In the genomic region with DNA sequence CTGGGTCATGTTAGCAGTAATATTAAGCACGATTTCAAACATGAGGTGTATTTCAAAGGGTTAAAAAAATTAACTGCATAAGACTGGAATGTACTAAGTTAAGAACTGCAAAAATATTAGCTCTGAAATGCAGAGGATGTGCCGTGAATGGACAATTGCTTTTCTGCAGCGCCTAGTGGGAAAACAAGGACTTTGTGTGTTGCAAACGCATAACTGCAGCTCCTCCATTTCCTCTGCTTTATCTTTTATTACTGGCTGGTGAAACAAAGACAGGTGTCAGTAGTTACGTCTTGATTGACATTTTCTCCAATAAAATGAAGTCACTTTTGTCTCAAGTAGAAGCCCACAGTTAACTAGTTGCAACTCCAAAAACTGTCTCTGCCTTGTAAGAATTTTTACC, we compare ENCODE assay signal across 2 cellular contexts.
TF ChIP-seq lines count a peak whose summit lies in the region.

No MANE protein-coding gene starts in this region.

TF ChIP-seq in liver, 16 proteins besides CTCF, POLR2A, EP300 and RAD21:
- peak; percentile 58 for TF ChIP-seq YY1 (IDR thresholded peaks at IDR 0.05)
- TF ChIP-seq, protein P1, sequence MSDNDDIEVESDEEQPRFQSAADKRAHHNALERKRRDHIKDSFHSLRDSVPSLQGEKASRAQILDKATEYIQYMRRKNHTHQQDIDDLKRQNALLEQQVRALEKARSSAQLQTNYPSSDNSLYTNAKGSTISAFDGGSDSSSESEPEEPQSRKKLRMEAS (IDR thresholded peaks at IDR 0.05): no peak

TF ChIP-seq in HepG2, 621 proteins besides CTCF, POLR2A, EP300 and RAD21:
- no peak for TF ChIP-seq ZNF460 (CRISPR knock-in tag; IDR thresholded peaks at IDR 0.05; ENCODE audit: borderline replicate concordance)
- TF ChIP-seq, protein P2, sequence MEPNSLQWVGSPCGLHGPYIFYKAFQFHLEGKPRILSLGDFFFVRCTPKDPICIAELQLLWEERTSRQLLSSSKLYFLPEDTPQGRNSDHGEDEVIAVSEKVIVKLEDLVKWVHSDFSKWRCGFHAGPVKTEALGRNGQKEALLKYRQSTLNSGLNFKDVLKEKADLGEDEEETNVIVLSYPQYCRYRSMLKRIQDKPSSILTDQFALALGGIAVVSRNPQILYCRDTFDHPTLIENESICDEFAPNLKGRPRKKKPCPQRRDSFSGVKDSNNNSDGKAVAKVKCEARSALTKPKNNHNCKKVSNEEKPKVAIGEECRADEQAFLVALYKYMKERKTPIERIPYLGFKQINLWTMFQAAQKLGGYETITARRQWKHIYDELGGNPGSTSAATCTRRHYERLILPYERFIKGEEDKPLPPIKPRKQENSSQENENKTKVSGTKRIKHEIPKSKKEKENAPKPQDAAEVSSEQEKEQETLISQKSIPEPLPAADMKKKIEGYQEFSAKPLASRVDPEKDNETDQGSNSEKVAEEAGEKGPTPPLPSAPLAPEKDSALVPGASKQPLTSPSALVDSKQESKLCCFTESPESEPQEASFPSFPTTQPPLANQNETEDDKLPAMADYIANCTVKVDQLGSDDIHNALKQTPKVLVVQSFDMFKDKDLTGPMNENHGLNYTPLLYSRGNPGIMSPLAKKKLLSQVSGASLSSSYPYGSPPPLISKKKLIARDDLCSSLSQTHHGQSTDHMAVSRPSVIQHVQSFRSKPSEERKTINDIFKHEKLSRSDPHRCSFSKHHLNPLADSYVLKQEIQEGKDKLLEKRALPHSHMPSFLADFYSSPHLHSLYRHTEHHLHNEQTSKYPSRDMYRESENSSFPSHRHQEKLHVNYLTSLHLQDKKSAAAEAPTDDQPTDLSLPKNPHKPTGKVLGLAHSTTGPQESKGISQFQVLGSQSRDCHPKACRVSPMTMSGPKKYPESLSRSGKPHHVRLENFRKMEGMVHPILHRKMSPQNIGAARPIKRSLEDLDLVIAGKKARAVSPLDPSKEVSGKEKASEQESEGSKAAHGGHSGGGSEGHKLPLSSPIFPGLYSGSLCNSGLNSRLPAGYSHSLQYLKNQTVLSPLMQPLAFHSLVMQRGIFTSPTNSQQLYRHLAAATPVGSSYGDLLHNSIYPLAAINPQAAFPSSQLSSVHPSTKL (CRISPR knock-in tag; IDR thresholded peaks at IDR 0.05): no peak
- TF ChIP-seq ZNF558 (CRISPR knock-in tag; IDR thresholded peaks at IDR 0.05; ENCODE audit: borderline replicate concordance): no peak
- TF ChIP-seq CHD4 (IDR thresholded peaks at IDR 0.05; ENCODE audit: borderline replicate concordance, low read length): no peak
- no peak for TF ChIP-seq ZNF737 (CRISPR knock-in tag; IDR thresholded peaks at IDR 0.05; ENCODE audit: borderline replicate concordance)
- TF ChIP-seq PHB2 (IDR thresholded peaks at IDR 0.05; ENCODE audit: partially characterized antibody): no peak
- no peak for TF ChIP-seq MLX (CRISPR knock-in tag; IDR thresholded peaks at IDR 0.05)
- TF ChIP-seq, protein P3, sequence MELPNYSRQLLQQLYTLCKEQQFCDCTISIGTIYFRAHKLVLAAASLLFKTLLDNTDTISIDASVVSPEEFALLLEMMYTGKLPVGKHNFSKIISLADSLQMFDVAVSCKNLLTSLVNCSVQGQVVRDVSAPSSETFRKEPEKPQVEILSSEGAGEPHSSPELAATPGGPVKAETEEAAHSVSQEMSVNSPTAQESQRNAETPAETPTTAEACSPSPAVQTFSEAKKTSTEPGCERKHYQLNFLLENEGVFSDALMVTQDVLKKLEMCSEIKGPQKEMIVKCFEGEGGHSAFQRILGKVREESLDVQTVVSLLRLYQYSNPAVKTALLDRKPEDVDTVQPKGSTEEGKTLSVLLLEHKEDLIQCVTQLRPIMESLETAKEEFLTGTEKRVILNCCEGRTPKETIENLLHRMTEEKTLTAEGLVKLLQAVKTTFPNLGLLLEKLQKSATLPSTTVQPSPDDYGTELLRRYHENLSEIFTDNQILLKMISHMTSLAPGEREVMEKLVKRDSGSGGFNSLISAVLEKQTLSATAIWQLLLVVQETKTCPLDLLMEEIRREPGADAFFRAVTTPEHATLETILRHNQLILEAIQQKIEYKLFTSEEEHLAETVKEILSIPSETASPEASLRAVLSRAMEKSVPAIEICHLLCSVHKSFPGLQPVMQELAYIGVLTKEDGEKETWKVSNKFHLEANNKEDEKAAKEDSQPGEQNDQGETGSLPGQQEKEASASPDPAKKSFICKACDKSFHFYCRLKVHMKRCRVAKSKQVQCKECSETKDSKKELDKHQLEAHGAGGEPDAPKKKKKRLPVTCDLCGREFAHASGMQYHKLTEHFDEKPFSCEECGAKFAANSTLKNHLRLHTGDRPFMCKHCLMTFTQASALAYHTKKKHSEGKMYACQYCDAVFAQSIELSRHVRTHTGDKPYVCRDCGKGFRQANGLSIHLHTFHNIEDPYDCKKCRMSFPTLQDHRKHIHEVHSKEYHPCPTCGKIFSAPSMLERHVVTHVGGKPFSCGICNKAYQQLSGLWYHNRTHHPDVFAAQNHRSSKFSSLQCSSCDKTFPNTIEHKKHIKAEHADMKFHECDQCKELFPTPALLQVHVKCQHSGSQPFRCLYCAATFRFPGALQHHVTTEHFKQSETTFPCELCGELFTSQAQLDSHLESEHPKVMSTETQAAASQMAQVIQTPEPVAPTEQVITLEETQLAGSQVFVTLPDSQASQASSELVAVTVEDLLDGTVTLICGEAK (IDR thresholded peaks at IDR 0.05): no peak
- TF ChIP-seq, protein P3 (CRISPR knock-in tag; IDR thresholded peaks at IDR 0.05): no peak
- no peak for TF ChIP-seq ZBTB7A (CRISPR knock-in tag; IDR thresholded peaks at IDR 0.05)
- TF ChIP-seq ZNF644 (CRISPR knock-in tag; IDR thresholded peaks at IDR 0.05; ENCODE audit: low read depth): no peak
- TF ChIP-seq ZNF629 (CRISPR knock-in tag; conservative IDR thresholded peaks at IDR 0.05): no peak
- TF ChIP-seq HNF1B (CRISPR knock-in tag; IDR thresholded peaks at IDR 0.05): no peak
- TF ChIP-seq ZNF33A (CRISPR knock-in tag; IDR thresholded peaks at IDR 0.05; ENCODE audit: borderline replicate concordance): no peak
- no peak for TF ChIP-seq MLLT10 (CRISPR knock-in tag; IDR thresholded peaks at IDR 0.05)
- TF ChIP-seq, protein P4, sequence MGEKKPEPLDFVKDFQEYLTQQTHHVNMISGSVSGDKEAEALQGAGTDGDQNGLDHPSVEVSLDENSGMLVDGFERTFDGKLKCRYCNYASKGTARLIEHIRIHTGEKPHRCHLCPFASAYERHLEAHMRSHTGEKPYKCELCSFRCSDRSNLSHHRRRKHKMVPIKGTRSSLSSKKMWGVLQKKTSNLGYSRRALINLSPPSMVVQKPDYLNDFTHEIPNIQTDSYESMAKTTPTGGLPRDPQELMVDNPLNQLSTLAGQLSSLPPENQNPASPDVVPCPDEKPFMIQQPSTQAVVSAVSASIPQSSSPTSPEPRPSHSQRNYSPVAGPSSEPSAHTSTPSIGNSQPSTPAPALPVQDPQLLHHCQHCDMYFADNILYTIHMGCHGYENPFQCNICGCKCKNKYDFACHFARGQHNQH (CRISPR knock-in tag; IDR thresholded peaks at IDR 0.05): no peak
- no peak for TF ChIP-seq ZNF619 (CRISPR knock-in tag; IDR thresholded peaks at IDR 0.05)
